ENCODE assay signal across 20 cellular contexts in the genomic region with DNA sequence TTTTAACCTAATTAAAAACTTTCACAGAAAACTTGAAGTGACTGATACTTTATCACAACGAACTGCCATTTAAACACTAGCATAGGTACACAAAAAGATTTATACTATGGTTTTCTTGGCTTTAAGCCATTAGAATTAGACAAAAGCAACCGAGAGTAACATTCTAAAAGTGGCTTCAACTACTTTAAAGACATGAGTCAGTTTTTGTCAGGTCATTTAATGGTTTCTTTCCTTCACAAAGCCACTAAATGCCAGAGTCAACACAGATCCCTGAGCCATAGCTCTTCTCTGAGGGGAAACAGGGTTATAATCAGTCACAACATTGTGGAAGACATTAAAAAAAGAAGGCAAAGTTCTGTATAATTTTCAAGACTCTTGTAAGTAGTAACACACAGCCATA.
"Had no signal": no experiment of that assay in that cellular context is flagged by ENCODE, and none has a peak within 500 bp of the region (broad histone marks: within the 10 kb centered on the region; RNA-seq: fewer than 3 reads in every experiment).

No MANE protein-coding gene starts in this region.

- H3K27ac ChIP-seq: body of pancreas, SJCRH30 had no signal

- H3K27me3 ChIP-seq: body of pancreas, SJCRH30 had no signal

- ATAC-seq: body of pancreas; left lobe of liver; right cardiac atrium; stimulated activated naive CD8-positive, alpha-beta T cell treated with anti-CD3 and anti-CD28 coated beads, Interleukin-15, amount 100 ng/mL, for 72 hours had no signal

- H3K4me3 ChIP-seq: body of pancreas, SJCRH30 had no signal

- H3K9me3 ChIP-seq: body of pancreas, SJCRH30 had no signal

- H3K27me3 Mint-ChIP-seq: central memory CD8-positive, alpha-beta T cell; memory B cell; stimulated activated naive CD8-positive, alpha-beta T cell treated with anti-CD3 and anti-CD28 coated beads, Interleukin-15, amount 100 ng/mL, for 72 hours had no signal

- DNase-seq: activated CD4-positive, alpha-beta T cell treated with anti-CD3 and anti-CD28 coated beads for 1 hour; activated CD4-positive, alpha-beta T cell treated with anti-CD3 and anti-CD28 coated beads, Interleukin-2, amount 50 U/mL, for 4 hours; activated naive CD4-positive, alpha-beta T cell treated with anti-CD3 and anti-CD28 coated beads for 36 hours; activated T-cell treated with anti-CD3 and anti-CD28 coated beads for 4 hours; body of pancreas; cortex of kidney; effector CD4-positive, alpha-beta T cell; islet precursor cell; nucleus accumbens; right cardiac atrium; SJCRH30; stimulated activated naive CD8-positive, alpha-beta T cell treated with anti-CD3 and anti-CD28 coated beads, Interleukin-15, amount 100 ng/mL, for 72 hours; SW 1271 had no signal

- H3K4me1 Mint-ChIP-seq: central memory CD8-positive, alpha-beta T cell; memory B cell; nephron; stimulated activated naive CD8-positive, alpha-beta T cell treated with anti-CD3 and anti-CD28 coated beads, Interleukin-15, amount 100 ng/mL, for 72 hours had no signal

- H3K4me3 Mint-ChIP-seq: activated naive CD4-positive, alpha-beta T cell treated with anti-CD3 and anti-CD28 coated beads for 36 hours; central memory CD8-positive, alpha-beta T cell; memory B cell; nephron; stimulated activated naive CD8-positive, alpha-beta T cell treated with anti-CD3 and anti-CD28 coated beads, Interleukin-15, amount 100 ng/mL, for 72 hours; T-helper 2 cell treated with Interferon-gamma antibody and Interleukin-4, amounts not matched to agents 5 μg/mL and 100 μg/mL, for 36 hours had no signal

- H3K27ac Mint-ChIP-seq: activated naive CD4-positive, alpha-beta T cell treated with anti-CD3 and anti-CD28 coated beads for 36 hours; activated T-helper 2 cell treated with anti-CD3 and anti-CD28 coated beads, Interferon-gamma antibody, Interleukin-2, Interleukin-4, amounts not matched to agents 10 μg/mL and 5 μg/mL and 100 μg/mL, durations not matched to agents 14 hours and 24 hours and 36 hours; memory B cell; nephron; T-helper 2 cell treated with Interferon-gamma antibody and Interleukin-4, amounts not matched to agents 5 μg/mL and 100 μg/mL, for 36 hours had no signal

- H3K9me3 Mint-ChIP-seq: activated naive CD4-positive, alpha-beta T cell treated with anti-CD3 and anti-CD28 coated beads for 36 hours; activated T-helper 2 cell treated with anti-CD3 and anti-CD28 coated beads, Interferon-gamma antibody, Interleukin-2, Interleukin-4, amounts not matched to agents 10 μg/mL and 5 μg/mL and 100 μg/mL, durations not matched to agents 14 hours and 24 hours and 36 hours; central memory CD8-positive, alpha-beta T cell; memory B cell; nephron; stimulated activated naive CD8-positive, alpha-beta T cell treated with anti-CD3 and anti-CD28 coated beads, Interleukin-15, amount 100 ng/mL, for 72 hours; T-helper 2 cell treated with Interferon-gamma antibody and Interleukin-4, amounts not matched to agents 5 μg/mL and 100 μg/mL, for 36 hours had no signal

- H3K4me1 ChIP-seq: body of pancreas, SJCRH30 had no signal

- FAIRE-seq: frontal cortex had no signal
